ENCODE assay signal across 8 cellular contexts in genomic region chr18:9827856-9828793, GRCh38. TPM values are rescaled to one million over a fixed set of nuclear protein-coding genes. Genes with fewer than 3 reads are reported as not detected.
DNase-seq lines count a peak whose midpoint lies in the region; ATAC-seq and TF ChIP-seq lines count a peak whose summit lies in the region.

No MANE protein-coding gene starts in this region.

- no peak overlapping the region for H3K27ac Mint-ChIP-seq in activated naive CD8-positive, alpha-beta T cell treated with anti-CD3 and anti-CD28 coated beads for 36 hours
- H3K27ac Mint-ChIP-seq in activated naive CD4-positive, alpha-beta T cell treated with anti-CD3 and anti-CD28 coated beads, Interleukin-2, amount 10 ng/mL, durations not matched to agents 7 days and 5 days = no peak overlapping the region

- peaks cover 15 to 89% (median 41%) of the 10 kb centered on the region in 6 donors for H3K4me1 ChIP-seq in spleen

- no peaks in the 10 kb centered on the region for H3K4me1 Mint-ChIP-seq in activated naive CD8-positive, alpha-beta T cell treated with anti-CD3 and anti-CD28 coated beads for 36 hours
- no peaks in the 10 kb centered on the region for H3K4me1 Mint-ChIP-seq in activated naive CD4-positive, alpha-beta T cell treated with anti-CD3 and anti-CD28 coated beads, Interleukin-2, amount 10 ng/mL, durations not matched to agents 7 days and 5 days

- H3K9me3 ChIP-seq in spleen = no peaks in the 10 kb centered on the region

- no peaks in the 10 kb centered on the region for H3K36me3 Mint-ChIP-seq in activated naive CD8-positive, alpha-beta T cell treated with anti-CD3 and anti-CD28 coated beads for 36 hours
- no peaks in the 10 kb centered on the region for H3K36me3 Mint-ChIP-seq in activated naive CD4-positive, alpha-beta T cell treated with anti-CD3 and anti-CD28 coated beads, Interleukin-2, amount 10 ng/mL, durations not matched to agents 7 days and 5 days

- TF ChIP-seq CTCF in spleen (IDR thresholded peaks at IDR 0.05 in 8 of 11, conservative IDR thresholded peaks at IDR 0.05 in 3 of 11) = no peak

- H3K27ac ChIP-seq in spleen = peak overlapping the region; percentile 10 to 97 (median 86)

- peaks cover 5% of the 10 kb centered on the region for H3K27me3 Mint-ChIP-seq in activated naive CD8-positive, alpha-beta T cell treated with anti-CD3 and anti-CD28 coated beads for 36 hours
- peaks cover 7% of the 10 kb centered on the region for H3K27me3 Mint-ChIP-seq in activated naive CD4-positive, alpha-beta T cell treated with anti-CD3 and anti-CD28 coated beads, Interleukin-2, amount 10 ng/mL, durations not matched to agents 7 days and 5 days

- peaks cover 0 to 18% (median 0%) of the 10 kb centered on the region in 6 donors for H3K36me3 ChIP-seq in spleen

- DNase-seq in HPDE6-E6E7 (ENCODE audit: extremely low spot score) (peak; percentile 98), SW 1271 (lab: John Stamatoyannopoulos, UW) (peak; percentile 82 to 91), globus pallidus (ENCODE audit: low spot score) (peak; percentile 64), spleen (peak; percentile 82), NCI-H2029 treated with DMSO at 0.1 percent for 48 hours (lab: John Stamatoyannopoulos, UW) (no peak)
- no peak for DNase-seq in activated naive CD8-positive, alpha-beta T cell treated with anti-CD3 and anti-CD28 coated beads for 36 hours
- DNase-seq in activated naive CD4-positive, alpha-beta T cell treated with anti-CD3 and anti-CD28 coated beads, Interleukin-2, amount 10 ng/mL, durations not matched to agents 7 days and 5 days = no peak

- peak overlapping the region in 1 of 8 donors; percentile 39 for H3K4me3 ChIP-seq in spleen

- no peaks in the 10 kb centered on the region for H3K9me3 Mint-ChIP-seq in activated naive CD8-positive, alpha-beta T cell treated with anti-CD3 and anti-CD28 coated beads for 36 hours
- no peaks in the 10 kb centered on the region for H3K9me3 Mint-ChIP-seq in activated naive CD4-positive, alpha-beta T cell treated with anti-CD3 and anti-CD28 coated beads, Interleukin-2, amount 10 ng/mL, durations not matched to agents 7 days and 5 days

- ATAC-seq in GM21825 (IDR thresholded peaks at IDR 0.05; ENCODE audit: unreplicated experiment) = no peak

- WGBS in spleen, 5 donors = 51 to 68% (median 57%) methylated on average over 15 of the region's 15 CpGs

- intact Hi-C loops in spleen (cut with DNase I; ENCODE audit: low total_unique reads) = no loop called here

- no peak overlapping the region for H3K4me3 Mint-ChIP-seq in activated naive CD8-positive, alpha-beta T cell treated with anti-CD3 and anti-CD28 coated beads for 36 hours
- no peak overlapping the region for H3K4me3 Mint-ChIP-seq in activated naive CD4-positive, alpha-beta T cell treated with anti-CD3 and anti-CD28 coated beads, Interleukin-2, amount 10 ng/mL, durations not matched to agents 7 days and 5 days

- no peak for TF ChIP-seq POLR2A in spleen (IDR thresholded peaks at IDR 0.05)

- no peaks in the 10 kb centered on the region for H3K27me3 ChIP-seq in spleen (replicated peaks in 1 of 7)

- CTCF ChIA-PET in activated naive CD4-positive, alpha-beta T cell treated with anti-CD3 and anti-CD28 coated beads, Interleukin-2, amount 10 ng/mL, durations not matched to agents 7 days and 5 days (lab: Charles Lee) = no interaction called here

RNA-seq across cellular contexts. Expression of gene TXNDC2, which starts 57.6 kb away (rescaled TPM):
- under 1 TPM in 5 of 7 donors, not detected in 2; 0.37 to 0.93 (median 0.43) TPM for total RNA-seq in spleen
- under 1 TPM in 1 of 3 donors, not detected in 2; 0.03 TPM for polyA plus RNA-seq in spleen
- not detected for total RNA-seq in activated naive CD8-positive, alpha-beta T cell treated with anti-CD3 and anti-CD28 coated beads for 36 hours

Comparison
In these comparisons a context has a peak if more than half of its experiments do, and no peak if none do; other contexts are left out.
1. DNase-seq: peak in HPDE6-E6E7 (single experiment), SW 1271 (2 of 2), globus pallidus (single experiment) and spleen (single experiment); none in activated naive CD8-positive, alpha-beta T cell treated with anti-CD3 and anti-CD28 coated beads for 36 hours (single experiment), NCI-H2029 treated with DMSO at 0.1 percent for 48 hours (single experiment) and activated naive CD4-positive, alpha-beta T cell treated with anti-CD3 and anti-CD28 coated beads, Interleukin-2, amount 10 ng/mL, durations not matched to agents 7 days and 5 days (single experiment).